In genomic region chr13:49308977-49309408, GRCh38 we compare ENCODE assay signal across 13 cellular contexts.
A peak's percentile ranks its signal among the peaks of the same experiment; 100 is the strongest.
DNase-seq lines count a peak whose midpoint lies in the region; ATAC-seq and TF ChIP-seq lines count a peak whose summit lies in the region.
"Had no signal": no experiment of that assay in that cellular context is flagged by ENCODE, and none has a peak within 500 bp of the region (broad histone marks: within the 10 kb centered on the region; RNA-seq: fewer than 3 reads in every experiment).

No MANE protein-coding gene starts in this region.

- TF ChIP-seq CTCF in AG04450 (IDR thresholded peaks at IDR 0.05; ENCODE audit: low read depth, low read length): no peak

- POLR2A ChIA-PET in AG04450 (lab: Yijun Ruan, JAX): no interaction called here
- POLR2A ChIA-PET in activated CD4-positive, alpha-beta memory T cell treated with anti-CD3 and anti-CD28 coated beads for 36 hours (lab: Charles Lee): no interaction called here

- H3K27ac ChIP-seq in AG04450 (ENCODE audit: low read depth, low read length): peak overlapping the region; percentile 42

- intact Hi-C loops in activated CD4-positive, alpha-beta memory T cell treated with anti-CD3 and anti-CD28 coated beads for 36 hours (cut with micrococcal nuclease): no loop called here

- no peak overlapping the region for H3K27ac Mint-ChIP-seq in activated CD4-positive, alpha-beta memory T cell treated with anti-CD3 and anti-CD28 coated beads for 36 hours

- H3K36me3 ChIP-seq in skeletal muscle satellite cell (ENCODE audit: insufficient read depth, low read length): no peaks in the 10 kb centered on the region

- H3K27me3 ChIP-seq in AG04450 (ENCODE audit: control insufficient read depth, insufficient read depth, low read length): no peaks in the 10 kb centered on the region
- no peaks in the 10 kb centered on the region for H3K27me3 ChIP-seq in skeletal muscle satellite cell (ENCODE audit: control insufficient read depth, insufficient read depth, low read length)

- peaks cover 28% of the 10 kb centered on the region for H3K4me1 ChIP-seq in skeletal muscle satellite cell (ENCODE audit: control insufficient read depth, insufficient read depth, low read length)

- H3K4me3 ChIP-seq in AG04450 (ENCODE audit: low read depth, low read length) (no peak overlapping the region), skeletal muscle satellite cell (ENCODE audit: low read length) (peak overlapping the region; percentile 10)
- H3K4me3 ChIP-seq: K562 had no signal

- no peak overlapping the region for H3K4me3 Mint-ChIP-seq in activated CD4-positive, alpha-beta memory T cell treated with anti-CD3 and anti-CD28 coated beads for 36 hours
- H3K4me3 Mint-ChIP-seq: naive thymus-derived CD8-positive, alpha-beta T cell had no signal

- ATAC-seq in GM19035 (IDR thresholded peaks at IDR 0.05; ENCODE audit: unreplicated experiment): no peak
- ATAC-seq: K562; naive thymus-derived CD8-positive, alpha-beta T cell had no signal

- no peak for DNase-seq in AG04450 (ENCODE audit: low read depth, low spot score)
- peak; percentile 37 for DNase-seq in dermis blood vessel endothelial cell
- peak; percentile 21 for DNase-seq in kidney tubule cell (ENCODE audit: low spot score)
- DNase-seq in kidney glomerular epithelial cell (lab: John Stamatoyannopoulos, UW): no peak
- DNase-seq in GM19240 (ENCODE audit: insufficient read length, low spot score): no peak
- no peak for DNase-seq in activated CD4-positive, alpha-beta memory T cell treated with anti-CD3 and anti-CD28 coated beads for 36 hours
- DNase-seq: activated CD4-positive, alpha-beta T cell treated with anti-CD3 and anti-CD28 coated beads, Interleukin-2, amount 50 U/mL, for 1 hour; DMS153; naive thymus-derived CD8-positive, alpha-beta T cell; NCI-H2029 treated with DMSO at 0.1 percent for 48 hours had no signal

- H3K9me3 ChIP-seq in AG04450 (ENCODE audit: control insufficient read depth, insufficient read depth, low read length): peaks cover 5% of the 10 kb centered on the region
- H3K9me3 ChIP-seq in skeletal muscle satellite cell (replicated peaks; ENCODE audit: low read length): no peaks in the 10 kb centered on the region

- H3K9ac ChIP-seq in skeletal muscle satellite cell (ENCODE audit: low read depth, low read length): peak overlapping the region; percentile 55

- no peaks in the 10 kb centered on the region for H3K9me3 Mint-ChIP-seq in activated CD4-positive, alpha-beta memory T cell treated with anti-CD3 and anti-CD28 coated beads for 36 hours
- H3K9me3 Mint-ChIP-seq: naive thymus-derived CD8-positive, alpha-beta T cell had no signal

- no peaks in the 10 kb centered on the region for H3K27me3 Mint-ChIP-seq in activated CD4-positive, alpha-beta memory T cell treated with anti-CD3 and anti-CD28 coated beads for 36 hours
- H3K27me3 Mint-ChIP-seq: naive thymus-derived CD8-positive, alpha-beta T cell had no signal

- H3K36me3 Mint-ChIP-seq in activated CD4-positive, alpha-beta memory T cell treated with anti-CD3 and anti-CD28 coated beads for 36 hours: no peaks in the 10 kb centered on the region

- peak overlapping the region; percentile 41 for H3K4me2 ChIP-seq in skeletal muscle satellite cell (ENCODE audit: low read length)

- H3K4me1 Mint-ChIP-seq in activated CD4-positive, alpha-beta memory T cell treated with anti-CD3 and anti-CD28 coated beads for 36 hours (ENCODE audit: low read depth): peaks cover 4% of the 10 kb centered on the region
- H3K4me1 Mint-ChIP-seq: naive thymus-derived CD8-positive, alpha-beta T cell had no signal

- CTCF ChIA-PET in AG04450 (lab: Charles Lee): interaction anchor here (0.7 kb wide), 1 partner anchor 191 kb away, joined by 3 read pairs; no protein-coding TSS in a partner anchor
- CTCF ChIA-PET in activated CD4-positive, alpha-beta memory T cell treated with anti-CD3 and anti-CD28 coated beads for 36 hours (lab: Charles Lee): no interaction called here

Comparison
In these comparisons a context has a peak if more than half of its experiments do, and no peak if none do; other contexts are left out.
1. DNase-seq: peak in dermis blood vessel endothelial cell (single experiment) and kidney tubule cell (single experiment); none in AG04450 (single experiment), kidney glomerular epithelial cell (single experiment), GM19240 (single experiment) and activated CD4-positive, alpha-beta memory T cell treated with anti-CD3 and anti-CD28 coated beads for 36 hours (single experiment).